17 cellular contexts compared by ENCODE assay signal in genomic region chr7:21412953-21413352, GRCh38. TPM values are rescaled to one million over a fixed set of nuclear protein-coding genes. Genes with fewer than 3 reads are reported as not detected.
DNase-seq lines count a peak whose midpoint lies in the region; FAIRE-seq and TF ChIP-seq lines count a peak whose summit lies in the region.
"Had no signal": no experiment of that assay in that cellular context is flagged by ENCODE, and none has a peak within 500 bp of the region (broad histone marks: within the 10 kb centered on the region; RNA-seq: fewer than 3 reads in every experiment).

No MANE protein-coding gene starts in this region.

- no peak overlapping the region for H3K9ac ChIP-seq in H1 (replicated peaks in 1 of 4; ENCODE audit: extremely low read depth in 1 of 4, low read depth in 3 of 4, low read length in 3 of 4)

- no peaks in the 10 kb centered on the region for H3K79me1 ChIP-seq in H1 (ENCODE audit: low read depth, low read length)

- H3K79me2 ChIP-seq in H1 (ENCODE audit: control insufficient read depth in 1 of 2, insufficient read depth in 2 of 2, low read length in 2 of 2) = no peaks in the 10 kb centered on the region

- H3K4ac ChIP-seq in H1 (replicated peaks; ENCODE audit: insufficient read length, low read depth, low read length) = no peak overlapping the region

- no peaks in the 10 kb centered on the region for H3K23me2 ChIP-seq in H1 (ENCODE audit: low read depth, low read length)

- POLR2A ChIA-PET in activated CD4-positive, alpha-beta memory T cell treated with anti-CD3 and anti-CD28 coated beads, Interleukin-2, amount 10 ng/mL, durations not matched to agents 7 days and 5 days (lab: Charles Lee) = interaction anchor here (1.0 to 7.1 kb wide), 8 partner anchors 10 to 60 kb away, joined by 3 to 48 read pairs (median 4); partner anchors contain the start of gene SP4
- POLR2A ChIA-PET in activated CD4-positive, alpha-beta memory T cell treated with anti-CD3 and anti-CD28 coated beads for 36 hours (lab: Charles Lee) = interaction anchor here (1.1 kb wide), 1 partner anchor 13 kb away, joined by 4 read pairs; no protein-coding TSS in a partner anchor
- POLR2A ChIA-PET in H1 (lab: Charles Lee; ENCODE audit: partially characterized antibody) = interaction anchor here (0.6 to 2.8 kb wide), 2 partner anchors 14 to 515 kb away, joined by 3 to 10 read pairs; partner anchors contain the start of gene SP4

- no peak overlapping the region; the same call in none of the 2 replicates for H2AFZ ChIP-seq in H1 (ENCODE audit: low read length)

- no peak overlapping the region for H3K4me2 ChIP-seq in H1 (ENCODE audit: insufficient read depth in 1 of 2, low read depth in 2 of 2, low read length in 2 of 2)

- no peak overlapping the region for H4K8ac ChIP-seq in H1 (ENCODE audit: extremely low read depth, insufficient read depth, low read length)

- H2BK20ac ChIP-seq in H1 (ENCODE audit: low read length) = no peak overlapping the region

- no peaks in the 10 kb centered on the region for H4K20me1 ChIP-seq in H1 (replicated peaks in 1 of 2; ENCODE audit: control insufficient read depth in 1 of 2, insufficient read depth in 2 of 2, low read length in 2 of 2)

- peaks cover 35% of the 10 kb centered on the region for H3K4me1 Mint-ChIP-seq in activated CD4-positive, alpha-beta memory T cell treated with anti-CD3 and anti-CD28 coated beads, Interleukin-2, amount 10 ng/mL, durations not matched to agents 7 days and 5 days
- peaks cover 21% of the 10 kb centered on the region for H3K4me1 Mint-ChIP-seq in activated CD4-positive, alpha-beta memory T cell treated with anti-CD3 and anti-CD28 coated beads for 36 hours (ENCODE audit: low read depth)

- H3K4me3 ChIP-seq in H1 (ENCODE audit: extremely low read depth in 1 of 4, insufficient read depth in 2 of 4, low read depth in 3 of 4, low read length in 4 of 4) (no peak overlapping the region), retinal pigment epithelial cell (ENCODE audit: low read length) (no peak overlapping the region)
- H3K4me3 ChIP-seq: SJSA1, uterus had no signal

- no peak for TF ChIP-seq RAD21 in H1 (IDR thresholded peaks at IDR 0.05 in 1 of 2, conservative IDR thresholded peaks at IDR 0.05 in 1 of 2; ENCODE audit: low read depth in 2 of 2, low read length in 2 of 2)

- peaks cover 2% of the 10 kb centered on the region for H3K27me3 Mint-ChIP-seq in activated CD4-positive, alpha-beta memory T cell treated with anti-CD3 and anti-CD28 coated beads, Interleukin-2, amount 10 ng/mL, durations not matched to agents 7 days and 5 days
- no peaks in the 10 kb centered on the region for H3K27me3 Mint-ChIP-seq in activated CD4-positive, alpha-beta memory T cell treated with anti-CD3 and anti-CD28 coated beads for 36 hours

- H2BK15ac ChIP-seq in H1 (ENCODE audit: low read length) = no peak overlapping the region

- H3K23ac ChIP-seq in H1 (ENCODE audit: insufficient read length) = no peak overlapping the region

- peak; percentile 72 for FAIRE-seq in H1 (lab: Jason Lieb, UNC)

- intact Hi-C loops in activated CD4-positive, alpha-beta memory T cell treated with anti-CD3 and anti-CD28 coated beads for 36 hours (cut with micrococcal nuclease) = no loop called here

- TF ChIP-seq CTCF in H1 (IDR thresholded peaks at IDR 0.05; ENCODE audit: control extremely low read depth in 1 of 3, insufficient read depth in 1 of 3, low read depth in 1 of 3, low read length in 3 of 3) (no peak), retinal pigment epithelial cell (conservative IDR thresholded peaks at IDR 0.05; ENCODE audit: low read depth, low read length) (no peak), GM10266 (IDR thresholded peaks at IDR 0.05; ENCODE audit: control insufficient read depth, insufficient read depth, low read depth, missing control alignments) (no peak)

- H3K36me3 Mint-ChIP-seq in activated CD4-positive, alpha-beta memory T cell treated with anti-CD3 and anti-CD28 coated beads, Interleukin-2, amount 10 ng/mL, durations not matched to agents 7 days and 5 days (ENCODE audit: low read depth) = peaks cover 18% of the 10 kb centered on the region
- H3K36me3 Mint-ChIP-seq in activated CD4-positive, alpha-beta memory T cell treated with anti-CD3 and anti-CD28 coated beads for 36 hours = no peaks in the 10 kb centered on the region
- H3K36me3 Mint-ChIP-seq: naive thymus-derived CD8-positive, alpha-beta T cell had no signal

- TF ChIP-seq EP300 in H1 (IDR thresholded peaks at IDR 0.05; ENCODE audit: borderline replicate concordance in 1 of 2, low read depth in 2 of 2, low read length in 2 of 2) = no peak

- no peak overlapping the region for H2AK5ac ChIP-seq in H1 (ENCODE audit: low read depth, low read length)

- peaks cover 0 to 4% (median 2%) of the 10 kb centered on the region in 4 experiments; a peak in 2 of 7 replicates for H3K4me1 ChIP-seq in H1 (replicated peaks in 1 of 4; ENCODE audit: control insufficient read depth in 3 of 4, insufficient read depth in 4 of 4, low read length in 3 of 4)
- H3K4me1 ChIP-seq: SJSA1, uterus had no signal

- H2BK12ac ChIP-seq in H1 (ENCODE audit: low read depth, low read length) = no peak overlapping the region

- no peaks in the 10 kb centered on the region for H3K27me3 ChIP-seq in H1 (replicated peaks in 1 of 4; ENCODE audit: control insufficient read depth in 3 of 4, extremely low read depth in 1 of 4, insufficient read depth in 3 of 4, low read length in 3 of 4)
- H3K27me3 ChIP-seq: SJSA1, uterus had no signal

- no peaks in the 10 kb centered on the region for H3K36me3 ChIP-seq in H1 (ENCODE audit: control insufficient read depth in 2 of 4, insufficient read depth in 4 of 4, low read length in 3 of 4)
- H3K36me3 ChIP-seq: SJSA1, uterus had no signal

- no peak overlapping the region for H4K91ac ChIP-seq in H1 (replicated peaks; ENCODE audit: insufficient read length, low read length)

- DNase-seq in activated CD4-positive, alpha-beta memory T cell treated with anti-CD3 and anti-CD28 coated beads, Interleukin-2, amount 10 ng/mL, durations not matched to agents 7 days and 5 days = no peak
- DNase-seq in activated CD4-positive, alpha-beta memory T cell treated with anti-CD3 and anti-CD28 coated beads for 36 hours = no peak
- DNase-seq in NCI-H82 (lab: John Stamatoyannopoulos, UW) (peak; percentile 93), H1 (ENCODE audit: low read depth in 1 of 2, low spot score in 2 of 2) (no peak), retinal pigment epithelial cell (ENCODE audit: low read depth) (peak; percentile 11), GM10266 (ENCODE audit: extremely low spot score) (no peak), NCI-H774 (lab: John Stamatoyannopoulos, UW) (no peak), AG08395 (ENCODE audit: low spot score) (no peak)
- DNase-seq: Caco-2; effector CD8-positive, alpha-beta T cell; HFFc6; naive thymus-derived CD8-positive, alpha-beta T cell; NCI-H1105 treated with DMSO at 0.1 percent for 48 hours; NCI-H345; uterus had no signal

- H3K9me3 ChIP-seq in H1 (ENCODE audit: insufficient read depth in 2 of 2, low read depth in 1 of 2, low read length in 1 of 2) = no peaks in the 10 kb centered on the region
- H3K9me3 ChIP-seq: SJSA1, uterus had no signal

- CTCF ChIA-PET in activated CD4-positive, alpha-beta memory T cell treated with anti-CD3 and anti-CD28 coated beads, Interleukin-2, amount 10 ng/mL, durations not matched to agents 7 days and 5 days (lab: Charles Lee) = interaction anchor here (0.9 to 2.6 kb wide), 4 partner anchors 13 to 56 kb away, joined by 3 to 9 read pairs (median 3); no protein-coding TSS in a partner anchor
- CTCF ChIA-PET in activated CD4-positive, alpha-beta memory T cell treated with anti-CD3 and anti-CD28 coated beads for 36 hours (lab: Charles Lee) = interaction anchor here (0.7 to 1.5 kb wide), 3 partner anchors 46 to 155 kb away, joined by 3 read pairs; no protein-coding TSS in a partner anchor
- CTCF ChIA-PET in H1 (lab: Charles Lee; ENCODE audit: partially characterized antibody) = interaction anchor here (1.1 to 1.5 kb wide), 2 partner anchors 16 to 159 kb away, joined by 3 read pairs; no protein-coding TSS in a partner anchor

- H3K4me3 Mint-ChIP-seq in activated CD4-positive, alpha-beta memory T cell treated with anti-CD3 and anti-CD28 coated beads, Interleukin-2, amount 10 ng/mL, durations not matched to agents 7 days and 5 days = no peak overlapping the region
- H3K4me3 Mint-ChIP-seq in activated CD4-positive, alpha-beta memory T cell treated with anti-CD3 and anti-CD28 coated beads for 36 hours = no peak overlapping the region
- H3K4me3 Mint-ChIP-seq: HFFc6 had no signal

- no peak for TF ChIP-seq POLR2A in H1 (IDR thresholded peaks at IDR 0.05; ENCODE audit: control extremely low read depth in 1 of 2, low read depth in 2 of 2, low read length in 2 of 2)

- no peak overlapping the region for H3K14ac ChIP-seq in H1 (ENCODE audit: insufficient read length)

- H2BK5ac ChIP-seq in H1 (ENCODE audit: low read depth, low read length) = no peak overlapping the region

- H3K9me3 Mint-ChIP-seq in activated CD4-positive, alpha-beta memory T cell treated with anti-CD3 and anti-CD28 coated beads, Interleukin-2, amount 10 ng/mL, durations not matched to agents 7 days and 5 days = peaks cover 13% of the 10 kb centered on the region
- no peaks in the 10 kb centered on the region for H3K9me3 Mint-ChIP-seq in activated CD4-positive, alpha-beta memory T cell treated with anti-CD3 and anti-CD28 coated beads for 36 hours
- H3K9me3 Mint-ChIP-seq: HFFc6 had no signal

- H3K27ac Mint-ChIP-seq in activated CD4-positive, alpha-beta memory T cell treated with anti-CD3 and anti-CD28 coated beads, Interleukin-2, amount 10 ng/mL, durations not matched to agents 7 days and 5 days = peak overlapping the region; percentile 75
- no peak overlapping the region for H3K27ac Mint-ChIP-seq in activated CD4-positive, alpha-beta memory T cell treated with anti-CD3 and anti-CD28 coated beads for 36 hours
- H3K27ac Mint-ChIP-seq: activated naive CD4-positive, alpha-beta T cell treated with anti-CD3 and anti-CD28 coated beads, Interleukin-2, amount 50 U/mL, for 72 hours; HFFc6 had no signal

- H2BK120ac ChIP-seq in H1 (replicated peaks; ENCODE audit: low read depth, low read length) = no peak overlapping the region

- H3K27ac ChIP-seq in H1 (ENCODE audit: low read depth, low read length) = no peak overlapping the region
- H3K27ac ChIP-seq: SJSA1, uterus had no signal

- no peak overlapping the region for H3K56ac ChIP-seq in H1 (replicated peaks; ENCODE audit: insufficient read length, low read depth, low read length)

- H4K5ac ChIP-seq in H1 (ENCODE audit: insufficient read length, low read depth, low read length) = no peak overlapping the region

- no peak overlapping the region for H3K18ac ChIP-seq in H1 (ENCODE audit: extremely low read depth, low read length)

- WGBS in H1 (ENCODE audit: extremely low coverage in 1 of 2, insufficient coverage in 1 of 2, insufficient read length in 1 of 2, insufficient replicate concordance in 2 of 2, low coverage in 1 of 2, low lambda C conversion rate in 2 of 2, missing lambda C conversion rate in 1 of 2), 2 experiments = 53% methylated on average over 2 of the region's 2 CpGs; no CpG with 5 or more reads in 1 of the 2 experiments

RNA-seq across cellular contexts. Expression of gene SP4, which starts 14.9 kb away (rescaled TPM):
- 10 to 100 TPM; 54.2 to 54.3 TPM for total RNA-seq in activated CD4-positive, alpha-beta memory T cell treated with anti-CD3 and anti-CD28 coated beads, Interleukin-2, amount 10 ng/mL, durations not matched to agents 7 days and 5 days
- 10 to 100 TPM; 18.4 to 19.0 TPM for total RNA-seq in activated CD4-positive, alpha-beta memory T cell treated with anti-CD3 and anti-CD28 coated beads for 36 hours
- total RNA-seq in H1 (2021; fragmentation: NEBNext Ultra II Directional; extraction: Animal tissue kit (Norgen Biotek cat#: 25700)) = 24.0 and 24.8 TPM in 2 replicates
- 6.5 and 10.0 TPM in 2 replicates for polyA plus RNA-seq in H1 (2011; rRNA removed)
- polyA plus RNA-seq in H1 (2011; cell fraction: cytosol; rRNA removed) = 9.4 TPM
- polyA plus RNA-seq in H1 (2011; cell fraction: nucleus; rRNA removed) = 7.4 TPM
- 4.8 to 10.0 TPM (median 7.4 TPM) in 4 replicates for polyA plus RNA-seq in H1 (2012, experiment 1 of 2)
- 0.91 TPM for polyA plus RNA-seq in H1 (2012, experiment 2 of 2)
- polyA plus RNA-seq in H1 (2013, experiment 1 of 2) = 10.0 TPM
- polyA plus RNA-seq in H1 (2013, experiment 2 of 2) = 8.9 TPM
- 69.6 and 81.3 TPM in 2 replicates for polyA minus RNA-seq in H1 (2011; rRNA and poly(A)+ RNA removed)
- polyA minus RNA-seq in H1 (2011; cell fraction: cytosol; rRNA and poly(A)+ RNA removed) = 28.8 TPM
- polyA minus RNA-seq in H1 (2011; cell fraction: nucleus; rRNA and poly(A)+ RNA removed) = 70.7 TPM

Comparison
In these comparisons a context has a peak if more than half of its experiments do, and no peak if none do; other contexts are left out.
1. DNase-seq: peak in NCI-H82 (single experiment) and retinal pigment epithelial cell (single experiment); none in activated CD4-positive, alpha-beta memory T cell treated with anti-CD3 and anti-CD28 coated beads, Interleukin-2, amount 10 ng/mL, durations not matched to agents 7 days and 5 days (single experiment), activated CD4-positive, alpha-beta memory T cell treated with anti-CD3 and anti-CD28 coated beads for 36 hours (single experiment), H1 (0 of 2), GM10266 (single experiment), NCI-H774 (single experiment) and AG08395 (single experiment).